24 cellular contexts compared by ENCODE assay signal in genomic region chr11:14267861-14268635, GRCh38.
"Had no signal": no experiment of that assay in that cellular context is flagged by ENCODE, and none has a peak within 500 bp of the region (broad histone marks: within the 10 kb centered on the region; RNA-seq: fewer than 3 reads in every experiment).

No MANE protein-coding gene starts in this region.

- H3K27me3 ChIP-seq: hepatocyte, left lung, neural progenitor cell, testis had no signal

- H3K4me3 ChIP-seq: hepatocyte, left lung, lung, neural progenitor cell, smooth muscle cell, testis had no signal

- DNase-seq: activated CD4-positive, alpha-beta T cell treated with anti-CD3 and anti-CD28 coated beads, Interleukin-2, amount 50 U/mL, for 48 hours; activated CD8-positive, alpha-beta memory T cell treated with anti-CD3 and anti-CD28 coated beads, Interleukin-2, amount 50 U/mL, for 48 hours; activated naive CD4-positive, alpha-beta T cell treated with Interleukin-2 at 50 U/mL for 16 hours; activated T-cell treated with anti-CD3 and anti-CD28 coated beads, Interleukin-2, amount 50 U/mL, for 48 hours; aorta; cortex of kidney; endodermal cell; glutamatergic neuron; kidney glomerular epithelial cell; left lung; naive thymus-derived CD4-positive, alpha-beta T cell; stimulated activated CD4-positive, alpha-beta T cell treated with anti-CD3 and anti-CD28 coated beads, Interleukin-4, amount 100 ng/mL, for 1 hour; stimulated activated naive CD4-positive, alpha-beta T cell; T-cell; testis; trophoblast cell had no signal

- H3K27ac ChIP-seq: hepatocyte, left lung, neural progenitor cell, testis had no signal

- H3K9ac ChIP-seq: neural progenitor cell had no signal

- ATAC-seq: left lung; naive thymus-derived CD4-positive, alpha-beta T cell; sciatic nerve; T-cell had no signal

- H3K27ac Mint-ChIP-seq: endodermal cell; naive thymus-derived CD4-positive, alpha-beta T cell; neural progenitor cell; T-cell had no signal

- H3K27me3 Mint-ChIP-seq: naive thymus-derived CD4-positive, alpha-beta T cell; T-cell had no signal

- H3K9me3 Mint-ChIP-seq: endodermal cell, neural progenitor cell had no signal

- FAIRE-seq: bronchial epithelial cell, frontal cortex, TTC549 had no signal

- H3K79me2 ChIP-seq: hepatocyte had no signal

- H2AFZ ChIP-seq: hepatocyte, neural progenitor cell had no signal

- H3K4me2 ChIP-seq: hepatocyte, neural progenitor cell, smooth muscle cell had no signal

- H3K36me3 ChIP-seq: neural progenitor cell had no signal

- H3K9me3 ChIP-seq: left lung, testis had no signal

- H3K4me3 Mint-ChIP-seq: endodermal cell; naive thymus-derived CD4-positive, alpha-beta T cell; neural progenitor cell; T-cell had no signal

- H3K4me1 ChIP-seq: left lung, neural progenitor cell, testis had no signal
